10 cellular contexts compared by ENCODE assay signal in the genomic region with DNA sequence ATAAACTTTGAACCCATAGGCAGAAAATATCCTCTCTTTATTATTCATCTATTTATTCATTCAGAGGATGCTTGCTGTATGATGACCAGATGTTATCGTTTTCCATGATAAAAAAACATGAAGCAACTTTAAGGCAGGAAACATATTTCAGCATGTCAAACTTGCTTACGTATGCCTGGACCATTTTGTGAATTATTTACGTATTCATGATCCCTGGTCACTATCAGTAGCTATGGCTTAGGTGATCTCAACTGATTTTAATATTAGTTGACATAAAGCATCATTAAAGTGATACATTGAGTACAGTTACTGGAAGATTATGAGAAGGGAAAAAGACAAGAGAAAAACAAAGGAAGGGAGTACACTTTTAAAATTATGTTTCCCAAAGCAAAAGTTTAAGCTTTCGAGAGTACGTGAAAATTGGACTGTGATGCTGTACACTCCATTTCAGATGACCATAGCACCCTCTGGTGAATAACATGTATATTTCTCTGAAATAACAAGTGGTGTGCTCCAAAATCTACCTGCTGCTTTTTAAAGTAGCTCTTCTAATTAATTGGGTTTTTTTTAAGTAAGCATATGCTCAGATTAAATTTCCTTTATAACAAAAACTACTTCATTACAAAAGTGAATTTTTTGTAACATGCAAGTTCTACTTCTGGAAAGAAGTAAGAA.
DNase-seq lines count a peak whose midpoint lies in the region; TF ChIP-seq lines count a peak whose summit lies in the region.
"Had no signal": no experiment of that assay in that cellular context is flagged by ENCODE, and none has a peak within 500 bp of the region (broad histone marks: within the 10 kb centered on the region; RNA-seq: fewer than 3 reads in every experiment).

No MANE protein-coding gene starts in this region.

- H3K4me1 ChIP-seq in adipocyte (ENCODE audit: control insufficient read depth, insufficient read depth, low read length) = no peaks in the 10 kb centered on the region
- peaks cover 0 to 12% (median 0%) of the 10 kb centered on the region in 4 donors for H3K4me1 ChIP-seq in tibial nerve
- H3K4me1 ChIP-seq: BLaER1 treated with 17β-estradiol and CSF1 and Interleukin-3, amounts not matched to agents 10 nM and 100 nM had no signal

- no peaks in the 10 kb centered on the region for H3K27me3 ChIP-seq in adipocyte (replicated peaks; ENCODE audit: control insufficient read depth, insufficient read depth, low read length)
- H3K27me3 ChIP-seq in tibial nerve = no peaks in the 10 kb centered on the region
- H3K27me3 ChIP-seq: BLaER1 treated with 17β-estradiol and CSF1 and Interleukin-3, amounts not matched to agents 10 nM and 100 nM had no signal

- H3K36me3 ChIP-seq in adipocyte (ENCODE audit: control insufficient read depth, insufficient read depth, low read length, severe bottlenecking) = no peaks in the 10 kb centered on the region
- H3K36me3 ChIP-seq in tibial nerve = no peaks in the 10 kb centered on the region
- H3K36me3 ChIP-seq: BLaER1 treated with 17β-estradiol and CSF1 and Interleukin-3, amounts not matched to agents 10 nM and 100 nM had no signal

- H3K9me3 ChIP-seq in adipocyte (ENCODE audit: control insufficient read depth, low read length) = no peaks in the 10 kb centered on the region
- H3K9me3 ChIP-seq in tibial nerve = no peaks in the 10 kb centered on the region
- H3K9me3 ChIP-seq: BLaER1 treated with 17β-estradiol and CSF1 and Interleukin-3, amounts not matched to agents 10 nM and 100 nM had no signal

- no peak overlapping the region for H3K9ac ChIP-seq in adipocyte (ENCODE audit: low read length)
- H3K9ac ChIP-seq: BLaER1 treated with 17β-estradiol and CSF1 and Interleukin-3, amounts not matched to agents 10 nM and 100 nM had no signal

- H3K4me3 ChIP-seq in adipocyte (ENCODE audit: low read length) (peak overlapping the region; percentile 51), tibial nerve (no peak overlapping the region)
- H3K4me3 ChIP-seq: BLaER1 treated with 17β-estradiol and CSF1 and Interleukin-3, amounts not matched to agents 10 nM and 100 nM had no signal

- no peak overlapping the region for H3K27ac ChIP-seq in tibial nerve
- H3K27ac ChIP-seq: BLaER1 treated with 17β-estradiol and CSF1 and Interleukin-3, amounts not matched to agents 10 nM and 100 nM had no signal

- WGBS in tibial nerve, 2 donors = 23 to 30% methylated on average over 5 of the region's 5 CpGs

- DNase-seq in NCI-H1092 treated with DMSO at 0.1 percent for 48 hours (lab: John Stamatoyannopoulos, UW) (peak; percentile 4), NCI-H1092 (lab: John Stamatoyannopoulos, UW) (no peak), adipocyte (ENCODE audit: low read depth) (peak; percentile 81), hepatic stellate cell (ENCODE audit: low spot score) (peak; percentile 12), tibial nerve (ENCODE audit: low spot score in 2 of 2) (no peak), erythroblast (lab: John Stamatoyannopoulos, UW) (no peak)
- DNase-seq in stimulated activated CD4-positive, alpha-beta T cell treated with anti-CD3 and anti-CD28 coated beads, Interleukin-2, amount 100 ng/mL, for 24 hours = no peak
- DNase-seq in activated naive CD4-positive, alpha-beta T cell (lab: John Stamatoyannopoulos, UW) = no peak
- DNase-seq: activated CD4-positive, alpha-beta T cell treated with anti-CD3 and anti-CD28 coated beads, Interleukin-2, amount 10 ng/mL, durations not matched to agents 24 days and 14 days had no signal

- TF ChIP-seq EP300 in tibial nerve (IDR thresholded peaks at IDR 0.05) = no peak

- TF ChIP-seq POLR2A in tibial nerve (IDR thresholded peaks at IDR 0.05) (no peak), erythroblast (IDR thresholded peaks at IDR 0.05; ENCODE audit: low read length) (no peak)

- TF ChIP-seq CTCF in tibial nerve (IDR thresholded peaks at IDR 0.05) = peak in 3 of 5 experiments; percentile 22 to 57 (median 46)

Comparison
In these comparisons a context has a peak if more than half of its experiments do, and no peak if none do; other contexts are left out.
1. DNase-seq: peak in NCI-H1092 treated with DMSO at 0.1 percent for 48 hours (single experiment), adipocyte (single experiment) and hepatic stellate cell (single experiment); none in NCI-H1092 (single experiment), tibial nerve (0 of 2), stimulated activated CD4-positive, alpha-beta T cell treated with anti-CD3 and anti-CD28 coated beads, Interleukin-2, amount 100 ng/mL, for 24 hours (0 of 2), activated naive CD4-positive, alpha-beta T cell (0 of 4) and erythroblast (0 of 2).